18 cellular contexts compared by ENCODE assay signal in the genomic region with DNA sequence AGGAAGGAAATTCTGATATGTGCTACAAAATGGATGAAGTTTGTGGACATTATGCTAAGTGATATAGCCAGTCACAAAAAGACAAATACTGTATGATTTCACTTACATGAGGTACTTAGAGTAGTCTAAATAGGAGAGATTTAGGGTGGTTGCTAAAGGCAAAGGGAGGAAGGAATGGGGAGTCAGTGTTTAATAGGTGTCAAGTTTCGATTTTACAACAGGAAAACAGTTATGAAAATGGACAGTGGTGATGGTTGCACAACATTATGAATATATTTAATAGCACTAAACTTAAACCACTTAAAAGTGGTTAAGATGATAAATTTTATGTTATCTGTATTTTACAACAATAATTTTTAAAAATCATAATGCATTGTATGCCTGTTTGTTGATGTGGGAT. TPM values are rescaled to one million over a fixed set of nuclear protein-coding genes. Genes with fewer than 3 reads are reported as not detected.
DNase-seq lines count a peak whose midpoint lies in the region; ATAC-seq, FAIRE-seq and TF ChIP-seq lines count a peak whose summit lies in the region.
"Had no signal": no experiment of that assay in that cellular context is flagged by ENCODE, and none has a peak within 500 bp of the region (broad histone marks: within the 10 kb centered on the region; RNA-seq: fewer than 3 reads in every experiment).

No MANE protein-coding gene starts in this region.

- H3K79me2 ChIP-seq in osteoblast (ENCODE audit: insufficient read depth, low read length): no peaks in the 10 kb centered on the region

- H3K4me1 ChIP-seq in HEK293 (ENCODE audit: control insufficient read depth, insufficient read depth, low read length) (no peaks in the 10 kb centered on the region), osteoblast (ENCODE audit: insufficient read depth, low read length) (no peaks in the 10 kb centered on the region), upper lobe of right lung (no peaks in the 10 kb centered on the region)

- CTCF ChIA-PET in HEK293 (lab: Yijun Ruan, JAX): no interaction called here

- no peaks in the 10 kb centered on the region for H3K27me3 Mint-ChIP-seq in activated T-cell treated with anti-CD3 and anti-CD28 coated beads, Interleukin-2, amount 50 U/mL, for 72 hours (ENCODE audit: low read depth)

- no peak overlapping the region for H3K4me3 Mint-ChIP-seq in activated T-cell treated with anti-CD3 and anti-CD28 coated beads, Interleukin-2, amount 50 U/mL, for 72 hours

- no peak overlapping the region for H2AFZ ChIP-seq in osteoblast (ENCODE audit: low read length)

- no peaks in the 10 kb centered on the region for H3K36me3 ChIP-seq in HEK293 (ENCODE audit: control insufficient read depth in 2 of 2, insufficient read depth in 1 of 2, low read length in 2 of 2)
- H3K36me3 ChIP-seq in osteoblast (ENCODE audit: insufficient read depth, low read length): no peaks in the 10 kb centered on the region
- no peaks in the 10 kb centered on the region for H3K36me3 ChIP-seq in upper lobe of right lung

- ATAC-seq in activated T-cell treated with anti-CD3 and anti-CD28 coated beads, Interleukin-2, amount 50 U/mL, for 72 hours (replicated peaks in 1 of 2): no peak
- no peak for ATAC-seq in upper lobe of right lung

- H3K27me3 ChIP-seq in osteoblast (ENCODE audit: insufficient read depth, low read length): no peaks in the 10 kb centered on the region
- H3K27me3 ChIP-seq in upper lobe of right lung: no peaks in the 10 kb centered on the region

- no peak for TF ChIP-seq CTCF in HEK293 (tag by site-specific recombination; IDR thresholded peaks at IDR 0.05)
- TF ChIP-seq CTCF in osteoblast (IDR thresholded peaks at IDR 0.05; ENCODE audit: extremely low read depth, low read depth, low read length): no peak
- TF ChIP-seq CTCF in upper lobe of right lung (IDR thresholded peaks at IDR 0.05): no peak

- no peak overlapping the region for H3K4me2 ChIP-seq in osteoblast (ENCODE audit: insufficient read depth, low read length)

- no peak overlapping the region for H3K27ac Mint-ChIP-seq in activated T-cell treated with anti-CD3 and anti-CD28 coated beads, Interleukin-2, amount 50 U/mL, for 72 hours

- no peak overlapping the region for H3K4me3 ChIP-seq in HEK293 (ENCODE audit: low read depth, low read length)
- no peak overlapping the region for H3K4me3 ChIP-seq in osteoblast (ENCODE audit: insufficient read depth, low read length)
- H3K4me3 ChIP-seq in upper lobe of right lung: no peak overlapping the region

- H3K27ac ChIP-seq in HEK293 (ENCODE audit: extremely low read depth, low read depth, low read length) (no peak overlapping the region), osteoblast (ENCODE audit: low read depth, low read length) (no peak overlapping the region), upper lobe of right lung (no peak overlapping the region)
- H3K27ac ChIP-seq: C4-2B, HL-60 had no signal

- H3K4me1 Mint-ChIP-seq in activated T-cell treated with anti-CD3 and anti-CD28 coated beads, Interleukin-2, amount 50 U/mL, for 72 hours (ENCODE audit: low read depth): no peaks in the 10 kb centered on the region

- H3K36me3 Mint-ChIP-seq in activated T-cell treated with anti-CD3 and anti-CD28 coated beads, Interleukin-2, amount 50 U/mL, for 72 hours (ENCODE audit: insufficient read depth in 2 of 2): peaks cover 3 to 5% of the 10 kb centered on the region in 2 donors

- H3K9me3 ChIP-seq in HEK293 (ENCODE audit: control insufficient read depth, insufficient read depth, low read depth, low read length): no peaks in the 10 kb centered on the region
- no peaks in the 10 kb centered on the region for H3K9me3 ChIP-seq in osteoblast (ENCODE audit: low read depth, low read length)
- H3K9me3 ChIP-seq in upper lobe of right lung: no peaks in the 10 kb centered on the region

- no peaks in the 10 kb centered on the region for H4K20me1 ChIP-seq in osteoblast (ENCODE audit: insufficient read depth, low read length)

- no peak for DNase-seq in GM18507 (ENCODE audit: extremely low spot score, insufficient read length, low read depth)
- DNase-seq in RCC 7860 (ENCODE audit: low spot score): no peak
- peak; percentile 57 for DNase-seq in iris pigment epithelial cell (ENCODE audit: low read depth)
- DNase-seq in activated T-cell treated with anti-CD3 and anti-CD28 coated beads, Interleukin-2, amount 50 U/mL, for 72 hours: no peak
- no peak for DNase-seq in osteoblast (ENCODE audit: insufficient read length, low spot score, missing footprints)
- no peak for DNase-seq in upper lobe of right lung
- DNase-seq: DMS53, MV-4-11, NCI-H1417 treated with DMSO at 0.1 percent for 48 hours, NCI-H1930, NCI-H510A treated with DMSO at 0.1 percent for 48 hours, RPMI8226, SIG-M5 had no signal

- peaks cover 5 to 7% of the 10 kb centered on the region in 2 donors for H3K9me3 Mint-ChIP-seq in activated T-cell treated with anti-CD3 and anti-CD28 coated beads, Interleukin-2, amount 50 U/mL, for 72 hours

- intact Hi-C loops in upper lobe of right lung (cut with DNase I): no loop called here

- peak; percentile 42 for FAIRE-seq in GM18507 (lab: Jason Lieb, UNC)
- peak; percentile 31 for FAIRE-seq in RCC 7860 (lab: Jason Lieb, UNC)
- FAIRE-seq: HTR-8/SVneo had no signal

- POLR2A ChIA-PET in HEK293 (lab: Yijun Ruan, JAX): no interaction called here

TF ChIP-seq in HEK293, 187 proteins besides CTCF, POLR2A, EP300 and RAD21:
- TF ChIP-seq FEZF1 (tag by site-specific recombination; IDR thresholded peaks at IDR 0.05) (peak; percentile 15; the same call in 1 of the 2 replicates), ZNF596 (tag by site-specific recombination; IDR thresholded peaks at IDR 0.05) (no peak), ZNF623 (tag by site-specific recombination; IDR thresholded peaks at IDR 0.05) (0 out of 2 replicates have a peak, but pooled peaks have one; percentile 7), WT1 (tag by site-specific recombination; IDR thresholded peaks at IDR 0.05) (peak; percentile 88)
TF ChIP-seq in HEK293: peak in this region for 3.

RNA-seq across cellular contexts. Expression of gene ECM2, which starts 40.4 kb away (rescaled TPM):
- total RNA-seq in activated T-cell treated with anti-CD3 and anti-CD28 coated beads, Interleukin-2, amount 50 U/mL, for 72 hours: not detected
- 55.4 and 62.2 TPM in 2 replicates for total RNA-seq in osteoblast
- total RNA-seq in upper lobe of right lung: 13.8 TPM
- total RNA-seq: OCI-LY7 had no signal

Comparison
In these comparisons a context has a peak if more than half of its experiments do, and no peak if none do; other contexts are left out.
1. RNA of gene ECM2, which starts 40.4 kb away (total RNA-seq): 55.4 to 62.2 TPM in osteoblast and 13.8 TPM in upper lobe of right lung (single experiment); not detected in activated T-cell treated with anti-CD3 and anti-CD28 coated beads, Interleukin-2, amount 50 U/mL, for 72 hours; every median in the first group is over 10 times any median in the second.